ENCODE assay signal across 17 cellular contexts in genomic region chr5:149711338-149711737, GRCh38.
"Had no signal": no experiment of that assay in that cellular context is flagged by ENCODE, and none has a peak within 500 bp of the region (broad histone marks: within the 10 kb centered on the region; RNA-seq: fewer than 3 reads in every experiment).

No MANE protein-coding gene starts in this region.

- DNase-seq: colonic mucosa; dermis blood vessel endothelial cell; effector CD4-positive, alpha-beta T cell; endodermal cell; erythroblast; foreskin melanocyte; hypothalamus; mesendoderm; naive B cell; small intestine; stimulated activated CD4-positive, alpha-beta T cell treated with anti-CD3 and anti-CD28 coated beads, Interleukin-12 subunit alpha, Interleukin-12 subunit beta, amount 100 ng/mL, for 4 hours; stimulated activated naive CD4-positive, alpha-beta T cell; stomach; substantia nigra; transverse colon had no signal

- H3K4me1 ChIP-seq: colonic mucosa, stomach, transverse colon had no signal

- H3K27me3 ChIP-seq: colonic mucosa, transverse colon had no signal

- H3K36me3 Mint-ChIP-seq: naive B cell had no signal

- H3K4me3 Mint-ChIP-seq: endodermal cell, naive B cell, nephron had no signal

- H3K9me3 ChIP-seq: colonic mucosa, stomach, thoracic aorta, transverse colon had no signal

- H3K4me3 ChIP-seq: colonic mucosa, stomach, thoracic aorta, transverse colon had no signal

- H3K36me3 ChIP-seq: colonic mucosa, stomach, thoracic aorta, transverse colon had no signal

- H3K27ac ChIP-seq: colonic mucosa, stomach, thoracic aorta, transverse colon had no signal

- H3K27ac Mint-ChIP-seq: endodermal cell, naive B cell, nephron had no signal

- H3K4me1 Mint-ChIP-seq: nephron had no signal

- H3K9me3 Mint-ChIP-seq: endodermal cell, nephron had no signal
